In the genomic region with DNA sequence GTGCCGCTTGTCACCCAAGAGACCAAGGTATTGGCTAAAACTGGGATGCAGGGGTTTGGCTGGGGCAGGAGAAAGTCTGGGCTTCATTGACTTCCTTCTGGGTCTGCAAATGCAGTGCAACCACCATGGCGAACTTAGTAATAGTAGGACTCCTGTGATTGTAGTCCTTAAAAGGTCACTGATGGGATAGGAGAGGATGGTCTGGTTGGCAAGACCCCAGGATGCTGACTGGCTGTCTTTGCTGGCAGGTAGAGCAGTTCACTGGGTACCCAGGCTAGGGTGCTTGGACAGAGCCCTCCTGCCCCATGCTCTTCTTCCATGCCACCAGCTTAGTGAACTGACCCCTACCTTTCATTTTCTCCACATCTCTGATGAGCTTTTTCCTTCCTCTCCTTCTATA, we compare ENCODE assay signal across 19 cellular contexts. TPM values are rescaled to one million over a fixed set of nuclear protein-coding genes. Genes with fewer than 3 reads are reported as not detected.
DNase-seq lines count a peak whose midpoint lies in the region; ATAC-seq, FAIRE-seq and TF ChIP-seq lines count a peak whose summit lies in the region.
"Had no signal": no experiment of that assay in that cellular context is flagged by ENCODE, and none has a peak within 500 bp of the region (broad histone marks: within the 10 kb centered on the region; RNA-seq: fewer than 3 reads in every experiment).

No MANE protein-coding gene starts in this region.

- TF ChIP-seq RAD21 in HepG2 (CRISPR knock-in tag; IDR thresholded peaks at IDR 0.05) = no peak

- TF ChIP-seq CTCF in GM10248 (IDR thresholded peaks at IDR 0.05; ENCODE audit: control extremely low read depth, extremely low read depth, low read depth, missing control alignments) (no peak), HepG2 (CRISPR knock-in tag; IDR thresholded peaks at IDR 0.05) (no peak)

- H3K4me3 ChIP-seq in stomach smooth muscle (ENCODE audit: low read length in 2 of 2) (no peak overlapping the region), HepG2 (replicated peaks in 1 of 3; ENCODE audit: insufficient read depth in 1 of 3, low read depth in 2 of 3, low read length in 3 of 3) (no peak overlapping the region)
- H3K4me3 ChIP-seq: A549, GM23248, HAP-1 had no signal

- H3K27me3 ChIP-seq in stomach smooth muscle (ENCODE audit: control insufficient read depth in 1 of 2, insufficient read depth in 2 of 2, low read length in 2 of 2) (peaks cover 0 to 2% of the 10 kb centered on the region in 2 donors), HepG2 (ENCODE audit: control insufficient read depth in 1 of 2, insufficient read depth in 2 of 2, low read length in 2 of 2) (no peaks in the 10 kb centered on the region)

- POLR2A ChIA-PET in GM10248 (lab: Yijun Ruan, JAX) (no interaction called here), HepG2 (lab: Yijun Ruan, JAX) (no interaction called here)

- in situ Hi-C loops in HepG2 (cut with HindIII; ENCODE audit: extremely low pct_ligation_motif_present, low pct_unique_long_range_greater_than_20kb) = no loop called here

- peaks cover 18 to 21% of the 10 kb centered on the region in 2 donors for H3K36me3 ChIP-seq in stomach smooth muscle (ENCODE audit: control insufficient read depth in 2 of 2, insufficient read depth in 2 of 2, low read length in 2 of 2)
- no peaks in the 10 kb centered on the region for H3K36me3 ChIP-seq in HepG2 (replicated peaks in 1 of 2; ENCODE audit: control insufficient read depth in 1 of 2, insufficient read depth in 2 of 2, low read length in 2 of 2)
- H3K36me3 ChIP-seq: HAP-1 had no signal

- no peak overlapping the region for H2AFZ ChIP-seq in HepG2 (ENCODE audit: low read length)
- H2AFZ ChIP-seq: GM23248 had no signal

- no peak for ATAC-seq in left lobe of liver
- no peak for ATAC-seq in GM21447 (IDR thresholded peaks at IDR 0.05; ENCODE audit: unreplicated experiment)
- no peak for ATAC-seq in HepG2
- ATAC-seq: A549 had no signal

- no peaks in the 10 kb centered on the region for H3K9me3 ChIP-seq in stomach smooth muscle (ENCODE audit: control insufficient read depth in 2 of 2, low read length in 2 of 2)
- no peaks in the 10 kb centered on the region for H3K9me3 ChIP-seq in HepG2 (ENCODE audit: low read length)
- H3K9me3 ChIP-seq: A549, Caco-2, HAP-1 had no signal

- H3K9ac ChIP-seq in stomach smooth muscle (ENCODE audit: low read length in 2 of 2) (no peak overlapping the region), HepG2 (ENCODE audit: insufficient read depth, low read depth, low read length) (no peak overlapping the region)
- H3K9ac ChIP-seq: GM23248 had no signal

- no peaks in the 10 kb centered on the region for H4K20me1 ChIP-seq in HepG2 (ENCODE audit: insufficient read depth, low read length)

- TF ChIP-seq EP300 in HepG2 (IDR thresholded peaks at IDR 0.05; ENCODE audit: low read depth in 2 of 2, low read length in 2 of 2) (no peak), HepG2 (CRISPR knock-in tag; IDR thresholded peaks at IDR 0.05; ENCODE audit: borderline replicate concordance) (no peak)

- intact Hi-C loops in HepG2 (cut with micrococcal nuclease; ENCODE audit: unreplicated experiment) = no loop called here

- BruUV-seq in HepG2 (replicated peaks; lab: Mats Ljungman, UMichigan) = no TSS peak

- H3K27ac ChIP-seq in stomach smooth muscle (ENCODE audit: low read length) (peak overlapping the region; percentile 24), HepG2 (ENCODE audit: extremely low read length, insufficient read depth, low read length) (no peak overlapping the region)
- H3K27ac ChIP-seq: 22Rv1, A549, C4-2B, GM23248 had no signal

- 100% methylated on average over 2 of the region's 2 CpGs for WGBS in HepG2 (ENCODE audit: low lambda C conversion rate)

- H3K79me2 ChIP-seq in HepG2 (ENCODE audit: insufficient read depth, low read length) = no peaks in the 10 kb centered on the region

- CTCF ChIA-PET in GM10248 (lab: Yijun Ruan, JAX) (no interaction called here), HepG2 (lab: Yijun Ruan, JAX; ENCODE audit: low intra/inter-chr PET ratio, low total read pairs) (no interaction called here)

- no peak overlapping the region for H3K4me2 ChIP-seq in HepG2 (ENCODE audit: low read depth, low read length)
- H3K4me2 ChIP-seq: A549 had no signal

- TF ChIP-seq POLR2A in HepG2 (IDR thresholded peaks at IDR 0.05; ENCODE audit: insufficient read depth in 1 of 2, low read depth in 2 of 2, low read length in 2 of 2) = no peak

- H3K4me1 ChIP-seq in stomach smooth muscle (ENCODE audit: control insufficient read depth, insufficient read depth, low read length) = peaks cover 3% of the 10 kb centered on the region
- H3K4me1 ChIP-seq in HepG2 (ENCODE audit: insufficient read depth, low read length) = peaks cover 17% of the 10 kb centered on the region
- H3K4me1 ChIP-seq: A549, HAP-1 had no signal

- FAIRE-seq in HepG2 (lab: Jason Lieb, UNC) = no peak
- FAIRE-seq: A549, D721Med, G401.6, GM12892, GM18507 had no signal

- DNase-seq in activated CD8-positive, alpha-beta memory T cell treated with anti-CD3 and anti-CD28 coated beads for 24 hours = peak; percentile 51
- no peak for DNase-seq in activated CD8-positive, alpha-beta memory T cell treated with anti-CD3 and anti-CD28 coated beads, Interleukin-2, amount 50 U/mL, for 48 hours
- DNase-seq in left lobe of liver (ENCODE audit: low spot score) (peak; percentile 26), GM10248 (ENCODE audit: extremely low spot score) (no peak), HepG2 (ENCODE audit: low spot score) (no peak)
- DNase-seq: AML-193; Caco-2; CD4-positive, alpha-beta T cell; GM23248 had no signal

TF ChIP-seq in HepG2, 621 proteins besides CTCF, POLR2A, EP300 and RAD21:
- TF ChIP-seq ZNF12 (CRISPR knock-in tag; IDR thresholded peaks at IDR 0.05) (no peak), ZNF124 (CRISPR knock-in tag; IDR thresholded peaks at IDR 0.05) (no peak), ETV5 (CRISPR knock-in tag; IDR thresholded peaks at IDR 0.05; ENCODE audit: borderline replicate concordance) (no peak), ZFP36L2 (CRISPR knock-in tag; IDR thresholded peaks at IDR 0.05) (no peak), POGK (CRISPR knock-in tag; conservative IDR thresholded peaks at IDR 0.05) (no peak), ZBTB8A (CRISPR knock-in tag; IDR thresholded peaks at IDR 0.05; ENCODE audit: borderline replicate concordance, low read depth) (no peak)
- TF ChIP-seq, protein P1, sequence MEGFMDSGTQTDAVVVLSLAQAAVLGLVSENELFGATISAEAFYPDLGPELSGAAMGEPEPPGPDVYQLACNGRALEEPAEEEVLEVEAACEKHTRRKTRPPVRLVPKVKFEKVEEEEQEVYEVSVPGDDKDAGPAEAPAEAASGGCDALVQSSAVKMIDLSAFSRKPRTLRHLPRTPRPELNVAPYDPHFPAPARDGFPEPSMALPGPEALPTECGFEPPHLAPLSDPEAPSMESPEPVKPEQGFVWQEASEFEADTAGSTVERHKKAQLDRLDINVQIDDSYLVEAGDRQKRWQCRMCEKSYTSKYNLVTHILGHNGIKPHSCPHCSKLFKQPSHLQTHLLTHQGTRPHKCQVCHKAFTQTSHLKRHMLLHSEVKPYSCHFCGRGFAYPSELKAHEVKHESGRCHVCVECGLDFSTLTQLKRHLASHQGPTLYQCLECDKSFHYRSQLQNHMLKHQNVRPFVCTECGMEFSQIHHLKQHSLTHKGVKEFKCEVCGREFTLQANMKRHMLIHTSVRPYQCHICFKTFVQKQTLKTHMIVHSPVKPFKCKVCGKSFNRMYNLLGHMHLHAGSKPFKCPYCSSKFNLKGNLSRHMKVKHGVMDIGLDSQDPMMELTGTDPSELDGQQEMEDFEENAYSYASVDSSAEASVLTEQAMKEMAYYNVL (CRISPR knock-in tag; IDR thresholded peaks at IDR 0.05; ENCODE audit: borderline replicate concordance) = no peak
TF ChIP-seq in HepG2: peak in this region for 0.

RNA-seq across cellular contexts. Expression of gene ANGPTL2, which starts 37.2 kb away (rescaled TPM):
- total RNA-seq in left lobe of liver (2.8 TPM), HepG2 (2016; rRNA removed; fragmentation: Illumina TruSeq; extraction: Trizol) (0.35 and 0.91 TPM in 2 replicates)
- total RNA-seq in HepG2 (2016; cell fraction: cytosol; rRNA removed; fragmentation: Illumina TruSeq; extraction: Trizol; ENCODE audit: low read depth) = 0.09 TPM in 1 of 2 replicates, not detected in the other
- 0.49 and 1.4 TPM in 2 replicates for total RNA-seq in HepG2 (2016; cell fraction: insoluble cytoplasmic fraction; rRNA removed; fragmentation: Illumina TruSeq; extraction: Trizol)
- 0.55 and 0.59 TPM in 2 replicates for total RNA-seq in HepG2 (2016; cell fraction: membrane; rRNA removed; fragmentation: Illumina TruSeq; extraction: Trizol)
- total RNA-seq in HepG2 (2016; cell fraction: nucleus; rRNA removed; fragmentation: Illumina TruSeq; extraction: Trizol) = 1.2 and 2.2 TPM in 2 replicates
- polyA plus RNA-seq in HepG2 (2011; rRNA removed) = 21.0 and 40.2 TPM in 2 replicates
- polyA plus RNA-seq in HepG2 (2011; cell fraction: cytosol; rRNA removed) = 14.1 and 24.9 TPM in 2 replicates
- polyA plus RNA-seq in HepG2 (2011; cell fraction: nucleus; rRNA removed) = 16.8 and 26.7 TPM in 2 replicates
- 27.5 and 38.6 TPM in 2 replicates for polyA plus RNA-seq in HepG2 (2012)
- 0.19 and 0.24 TPM in 2 replicates for polyA plus RNA-seq in HepG2 (2016; cell fraction: cytosol; fragmentation: Illumina TruSeq; extraction: Trizol; ENCODE audit: low read depth)
- polyA plus RNA-seq in HepG2 (2016; cell fraction: insoluble cytoplasmic fraction; fragmentation: Illumina TruSeq; extraction: Trizol; ENCODE audit: low read depth) = 0.60 and 0.63 TPM in 2 replicates
- polyA plus RNA-seq in HepG2 (2016; cell fraction: membrane; fragmentation: Illumina TruSeq; extraction: Trizol; ENCODE audit: low read depth) = 0.50 and 0.89 TPM in 2 replicates
- polyA plus RNA-seq in HepG2 (2016; cell fraction: nucleus; fragmentation: Illumina TruSeq; extraction: Trizol; ENCODE audit: insufficient read depth, low read depth) = 1.8 and 2.3 TPM in 2 replicates
- polyA minus RNA-seq in HepG2 (2011; rRNA and poly(A)+ RNA removed; ENCODE audit: low replicate concordance) = 0.09 and 16.6 TPM in 2 replicates
- 7.1 and 18.4 TPM in 2 replicates for polyA minus RNA-seq in HepG2 (2011; cell fraction: cytosol; rRNA and poly(A)+ RNA removed)
- polyA minus RNA-seq in HepG2 (2011; cell fraction: nucleus; rRNA and poly(A)+ RNA removed) = 7.3 and 9.9 TPM in 2 replicates
- total RNA-seq: Caco-2; CD4-positive, alpha-beta T cell had no signal

Comparison
In these comparisons a context has a peak if more than half of its experiments do, and no peak if none do; other contexts are left out.
1. DNase-seq: peak in activated CD8-positive, alpha-beta memory T cell treated with anti-CD3 and anti-CD28 coated beads for 24 hours (single experiment) and left lobe of liver (single experiment); none in activated CD8-positive, alpha-beta memory T cell treated with anti-CD3 and anti-CD28 coated beads, Interleukin-2, amount 50 U/mL, for 48 hours (single experiment), GM10248 (single experiment) and HepG2 (single experiment).